In genomic region chr7:29093091-29093490, GRCh38 we compare ENCODE assay signal across 3 cellular contexts. TPM values are rescaled to one million over a fixed set of nuclear protein-coding genes. Genes with fewer than 3 reads are reported as not detected.
"Had no signal": no experiment of that assay in that cellular context is flagged by ENCODE, and none has a peak within 500 bp of the region (broad histone marks: within the 10 kb centered on the region; RNA-seq: fewer than 3 reads in every experiment).

No MANE protein-coding gene starts in this region.

RNA-seq across cellular contexts. Expression of gene CPVL, which starts 53.2 kb away (rescaled TPM):
- total RNA-seq: endothelial cell of umbilical vein, fibroblast of villous mesenchyme had no signal
- polyA plus RNA-seq: fibroblast of lung had no signal
